ENCODE assay signal across 8 cellular contexts in genomic region chr6:128518531-128519131, GRCh38. TPM values are rescaled to one million over a fixed set of nuclear protein-coding genes. Genes with fewer than 3 reads are reported as not detected.
A peak's percentile ranks its signal among the peaks of the same experiment; 100 is the strongest.
DNase-seq lines count a peak whose midpoint lies in the region; ATAC-seq and TF ChIP-seq lines count a peak whose summit lies in the region.

No MANE protein-coding gene starts in this region.

- DNase-seq in NCI-H1105 (lab: John Stamatoyannopoulos, UW) (peak; percentile 49), SK-N-DZ (ENCODE audit: low spot score) (no peak), NCI-H128 (lab: John Stamatoyannopoulos, UW; ENCODE audit: unreplicated experiment) (no peak)

- no peaks in the 10 kb centered on the region for H3K9me3 Mint-ChIP-seq in nephron

- H3K4me3 ChIP-seq in BLaER1 (peak overlapping the region; percentile 84), endocrine pancreas (ENCODE audit: control insufficient read depth, insufficient read depth, low read length) (peak overlapping the region; percentile 72)

- peak overlapping the region; percentile 97 to 100 (median 99) for H3K27ac Mint-ChIP-seq in nephron

- peaks cover 12% of the 10 kb centered on the region for H3K27me3 Mint-ChIP-seq in nephron (ENCODE audit: low read depth)

- peak overlapping the region; percentile 94 for H3K4me2 ChIP-seq in BLaER1

- TF ChIP-seq CTCF in nephron (IDR thresholded peaks at IDR 0.05; ENCODE audit: unreplicated experiment in 3 of 3) = no peak

- H3K27ac ChIP-seq in BLaER1 = no peak overlapping the region; the same call in 1 of the 2 replicates

- peaks cover 37% of the 10 kb centered on the region for H4K20me1 ChIP-seq in BLaER1

- H3K27me3 ChIP-seq in BLaER1 = no peaks in the 10 kb centered on the region
- H3K27me3 ChIP-seq in endocrine pancreas (ENCODE audit: control insufficient read depth, insufficient read depth, low read length) = no peaks in the 10 kb centered on the region

- ATAC-seq in HG02973 (IDR thresholded peaks at IDR 0.05; ENCODE audit: unreplicated experiment) (no peak), GM18505 (IDR thresholded peaks at IDR 0.05; ENCODE audit: unreplicated experiment) (no peak)

- peaks cover 12% of the 10 kb centered on the region for H3K4me1 ChIP-seq in BLaER1
- peaks cover 6% of the 10 kb centered on the region for H3K4me1 ChIP-seq in endocrine pancreas (ENCODE audit: control insufficient read depth, insufficient read depth, low read length)

- H3K9ac ChIP-seq in BLaER1 (peak overlapping the region; percentile 89), endocrine pancreas (ENCODE audit: control insufficient read depth, insufficient read depth, low read length) (no peak overlapping the region)

- no peaks in the 10 kb centered on the region for H3K9me3 ChIP-seq in BLaER1
- no peaks in the 10 kb centered on the region for H3K9me3 ChIP-seq in endocrine pancreas (ENCODE audit: control insufficient read depth, low read length)

- no peak for TF ChIP-seq POLR2A in GM18505 (IDR thresholded peaks at IDR 0.05; ENCODE audit: borderline replicate concordance, extremely low read depth, insufficient read depth, insufficient read length)

- H3K36me3 Mint-ChIP-seq in nephron (ENCODE audit: low read depth) = no peaks in the 10 kb centered on the region

- H3K36me3 ChIP-seq in BLaER1 (no peaks in the 10 kb centered on the region), endocrine pancreas (ENCODE audit: control insufficient read depth, insufficient read depth, low read length) (no peaks in the 10 kb centered on the region)

- peaks cover 48% of the 10 kb centered on the region for H3K4me1 Mint-ChIP-seq in nephron

- peak overlapping the region; percentile 96 to 97 (median 96) for H3K4me3 Mint-ChIP-seq in nephron

RNA-seq across cellular contexts. Expression of gene PTPRK, which starts 1.8 kb away (rescaled TPM):
- 9.9 and 12.2 TPM in 2 replicates for polyA plus RNA-seq in SK-N-DZ (2014; cell fraction: cytosol; rRNA removed)
- polyA plus RNA-seq in SK-N-DZ (2014; cell fraction: nucleus; rRNA removed) = 14.4 and 17.7 TPM in 2 replicates
